Comparison of ENCODE assay signal across 28 cellular contexts in the genomic region with DNA sequence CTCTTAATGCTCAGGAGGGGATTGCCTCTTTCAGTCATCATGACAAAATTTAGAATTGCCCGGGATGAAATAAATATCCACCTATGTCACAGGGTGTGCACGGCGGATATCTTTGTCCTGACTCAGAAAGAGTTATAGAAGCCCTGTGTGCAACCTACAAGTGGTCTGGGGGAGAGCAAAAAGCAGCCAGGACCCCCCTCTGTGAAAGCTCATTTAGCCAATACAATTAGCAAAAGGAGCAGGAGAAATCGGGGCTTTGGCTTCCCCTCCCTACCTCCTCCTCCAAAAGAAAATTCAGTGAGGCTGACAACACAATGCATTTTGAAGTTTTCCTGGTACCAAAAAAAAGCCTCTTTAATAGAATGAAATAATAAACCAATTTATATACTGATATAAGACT. TPM values are rescaled to one million over a fixed set of nuclear protein-coding genes. Genes with fewer than 3 reads are reported as not detected.
"Had no signal": no experiment of that assay in that cellular context is flagged by ENCODE, and none has a peak within 500 bp of the region (broad histone marks: within the 10 kb centered on the region; RNA-seq: fewer than 3 reads in every experiment).

No MANE protein-coding gene starts in this region.

- H3K4me1 ChIP-seq: ascending aorta, spleen, tibial nerve had no signal

- ATAC-seq: effector memory CD8-positive, alpha-beta T cell; left colon; naive thymus-derived CD8-positive, alpha-beta T cell had no signal

- H3K4me3 ChIP-seq: ascending aorta, cardiac muscle cell, coronary artery, spleen, tibial nerve had no signal

- H3K36me3 ChIP-seq: ascending aorta, cardiac muscle cell, spleen, tibial nerve had no signal

- H3K27me3 ChIP-seq: ascending aorta had no signal

- H3K27ac ChIP-seq: ascending aorta, cardiac muscle cell, coronary artery, spleen, tibial nerve had no signal

- DNase-seq: activated CD4-positive, alpha-beta memory T cell treated with anti-CD3 and anti-CD28 coated beads, Interleukin-2, amount 10 ng/mL, durations not matched to agents 7 days and 5 days; activated CD4-positive, alpha-beta T cell treated with anti-CD3 and anti-CD28 coated beads, Interleukin-2, amount 10 ng/mL, durations not matched to agents 7 days and 5 days; activated CD4-positive, CD25-positive, alpha-beta regulatory T cell treated with anti-CD3 and anti-CD28 coated beads, Interleukin-2, amount 50 U/mL, for 72 hours; activated CD8-positive, alpha-beta memory T cell treated with anti-CD3 and anti-CD28 coated beads, Interleukin-2, amount 50 U/mL, for 48 hours; activated gamma-delta T cell; activated naive CD4-positive, alpha-beta T cell treated with anti-CD3 and anti-CD28 coated beads, Interleukin-2, amount 10 ng/mL, durations not matched to agents 7 days and 5 days; activated naive CD8-positive, alpha-beta T cell treated with anti-CD3 and anti-CD28 coated beads, Interleukin-2, amount 10 ng/mL, durations not matched to agents 7 days and 5 days; activated T-cell treated with anti-CD3 and anti-CD28 coated beads, Interleukin-2, amount 50 U/mL, for 24 hours; cerebellar nuclear complex; effector memory CD8-positive, alpha-beta T cell; foreskin fibroblast; head of caudate nucleus; hippocampal formation; immature natural killer cell; kidney; left colon; naive thymus-derived CD8-positive, alpha-beta T cell; spleen; stimulated activated naive CD4-positive, alpha-beta T cell treated with Interleukin-2 at 50 U/mL for 16 hours; T1000 had no signal

RNA-seq across cellular contexts. Expression of gene FOXA2, which starts 21.8 kb away (rescaled TPM):
- total RNA-seq: activated CD4-positive, alpha-beta memory T cell treated with anti-CD3 and anti-CD28 coated beads, Interleukin-2, amount 10 ng/mL, durations not matched to agents 7 days and 5 days; activated CD4-positive, alpha-beta T cell treated with anti-CD3 and anti-CD28 coated beads, Interleukin-2, amount 10 ng/mL, durations not matched to agents 7 days and 5 days; activated naive CD8-positive, alpha-beta T cell treated with anti-CD3 and anti-CD28 coated beads, Interleukin-2, amount 10 ng/mL, durations not matched to agents 7 days and 5 days; ascending aorta; endothelial cell of umbilical vein; lower leg skin; naive thymus-derived CD8-positive, alpha-beta T cell; spleen; temporal lobe; ureter had no signal
- polyA plus RNA-seq: cardiac muscle cell; endothelial cell of umbilical vein; immature natural killer cell; naive thymus-derived CD8-positive, alpha-beta T cell; spleen had no signal
